9 cellular contexts compared by ENCODE assay signal in the genomic region with DNA sequence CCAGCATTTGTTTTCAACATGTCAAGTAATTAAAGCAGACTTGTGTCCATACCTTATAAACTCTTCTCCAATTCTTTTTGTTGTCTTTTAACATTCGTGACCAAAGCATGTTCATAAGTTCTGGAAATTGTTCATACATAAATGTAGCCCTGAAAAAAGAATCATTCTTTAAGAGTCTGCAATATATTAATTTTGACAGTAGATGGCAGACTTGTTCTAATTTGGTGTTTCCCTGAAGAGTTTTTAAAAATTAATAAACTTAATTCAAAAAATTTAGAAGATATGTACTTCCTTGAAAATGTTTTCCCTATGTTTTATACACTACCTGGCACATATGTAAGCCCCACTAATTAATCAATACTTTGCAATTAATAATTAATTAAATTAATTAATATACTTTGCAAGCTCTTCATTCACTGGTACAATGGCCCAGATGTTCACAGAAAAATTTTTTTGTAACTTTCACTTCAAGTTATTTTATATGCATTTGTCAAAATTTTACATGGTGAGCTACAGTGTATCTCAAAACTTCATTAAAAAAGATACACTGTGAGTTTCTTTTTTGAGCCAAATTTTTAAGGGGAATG. TPM values are rescaled to one million over a fixed set of nuclear protein-coding genes. Genes with fewer than 3 reads are reported as not detected.
DNase-seq lines count a peak whose midpoint lies in the region; ATAC-seq and TF ChIP-seq lines count a peak whose summit lies in the region.
"Had no signal": no experiment of that assay in that cellular context is flagged by ENCODE, and none has a peak within 500 bp of the region (broad histone marks: within the 10 kb centered on the region; RNA-seq: fewer than 3 reads in every experiment).

No MANE protein-coding gene starts in this region.

- H3K27me3 Mint-ChIP-seq in T-helper 17 cell, result no peaks in the 10 kb centered on the region

- no peak overlapping the region for H2AFZ ChIP-seq in neuronal stem cell (ENCODE audit: low read length)

- no peak overlapping the region for H2BK120ac ChIP-seq in neuronal stem cell (ENCODE audit: low read depth, low read length)

- H3K27me3 ChIP-seq in GM06990 (replicated peaks; ENCODE audit: control insufficient read depth, insufficient read depth, low read length), result no peaks in the 10 kb centered on the region
- no peaks in the 10 kb centered on the region for H3K27me3 ChIP-seq in neuronal stem cell (ENCODE audit: control insufficient read depth in 3 of 3, insufficient read depth in 3 of 3, low read depth in 1 of 3, low read length in 3 of 3)

- H3K4me3 Mint-ChIP-seq in T-helper 17 cell, result no peak overlapping the region

- H3K79me1 ChIP-seq in neuronal stem cell (ENCODE audit: low read depth, low read length), result no peaks in the 10 kb centered on the region

- H3K4me1 ChIP-seq in neuronal stem cell (ENCODE audit: control insufficient read depth in 2 of 2, insufficient read depth in 1 of 2, low read depth in 1 of 2, low read length in 2 of 2), result peaks cover 2 to 6% of the 10 kb centered on the region in 2 donors

- H4K91ac ChIP-seq in neuronal stem cell (ENCODE audit: low read depth, low read length, poor library complexity), result no peak overlapping the region

- ATAC-seq in T-helper 17 cell (peak; percentile 56), GM21576 (IDR thresholded peaks at IDR 0.05; ENCODE audit: unreplicated experiment) (no peak)

- peaks cover 17% of the 10 kb centered on the region for H3K4me1 Mint-ChIP-seq in T-helper 17 cell

- no peak overlapping the region for H2BK15ac ChIP-seq in neuronal stem cell (ENCODE audit: low read length)

- no peak overlapping the region for H3K18ac ChIP-seq in neuronal stem cell (ENCODE audit: low read length)

- WGBS in neuronal stem cell (ENCODE audit: extremely low coverage in 2 of 2, insufficient read length in 2 of 2, insufficient replicate concordance in 1 of 2), 2 donors, result no CpG with 5 or more reads among the region's 1 CpG

- peak; percentile 38 for TF ChIP-seq CTCF in GM06990 (IDR thresholded peaks at IDR 0.05; ENCODE audit: insufficient read depth, low read length, poor library complexity, severe bottlenecking)

- no peak overlapping the region for H3K27ac Mint-ChIP-seq in T-helper 17 cell

- DNase-seq in ACHN, result peak; percentile 20
- DNase-seq in GM06990 (ENCODE audit: extremely low read depth, insufficient read length), result no peak
- DNase-seq in T-helper 17 cell, result no peak
- peak; percentile 27 for DNase-seq in left kidney (ENCODE audit: low read depth, low spot score)
- no peak for DNase-seq in stimulated activated naive CD4-positive, alpha-beta T cell treated with Interleukin-2 at 50 U/mL for 16 hours (lab: John Stamatoyannopoulos, UW)
- no peak for DNase-seq in GM19238 (ENCODE audit: insufficient read length, low spot score)
- DNase-seq in neuronal stem cell (ENCODE audit: low spot score), result no peak
- DNase-seq: activated CD4-positive, alpha-beta T cell treated with anti-CD3 and anti-CD28 coated beads for 4 hours had no signal

- H3K9me3 ChIP-seq in T-helper 17 cell (ENCODE audit: control insufficient read depth, low read length, poor library complexity, severe bottlenecking), result no peaks in the 10 kb centered on the region
- no peaks in the 10 kb centered on the region for H3K9me3 ChIP-seq in neuronal stem cell (replicated peaks in 1 of 2; ENCODE audit: control insufficient read depth in 2 of 2, insufficient read depth in 1 of 2, low read depth in 1 of 2, low read length in 2 of 2)

- no peak overlapping the region for H2BK12ac ChIP-seq in neuronal stem cell (ENCODE audit: low read length)

- no peak overlapping the region for H3K27ac ChIP-seq in neuronal stem cell (replicated peaks; ENCODE audit: low read length)

- H3K9ac ChIP-seq in neuronal stem cell (ENCODE audit: low read depth, low read length, poor library complexity), result no peak overlapping the region

- no peak overlapping the region for H3K4me3 ChIP-seq in GM06990 (replicated peaks; ENCODE audit: low read depth, low read length)
- H3K4me3 ChIP-seq in neuronal stem cell (ENCODE audit: low read length in 2 of 2), result no peak overlapping the region

- in situ Hi-C loops in ACHN (cut with HindIII; ENCODE audit: low pct_ligation_motif_present, low pct_unique_long_range_greater_than_20kb, low sequenced_read_pairs), result no loop called here

- H2BK5ac ChIP-seq in neuronal stem cell (ENCODE audit: low read length), result no peak overlapping the region

- no peak overlapping the region for H3K23ac ChIP-seq in neuronal stem cell (ENCODE audit: low read depth, low read length, poor library complexity)

- H2AK5ac ChIP-seq in neuronal stem cell (ENCODE audit: low read depth, low read length), result no peak overlapping the region

- H3K4ac ChIP-seq in neuronal stem cell (ENCODE audit: low read length), result no peak overlapping the region

- H3K36me3 Mint-ChIP-seq in T-helper 17 cell (ENCODE audit: low read depth), result peaks cover 2% of the 10 kb centered on the region

- H3K4me2 ChIP-seq in neuronal stem cell (ENCODE audit: insufficient read depth, low read length, poor library complexity, severe bottlenecking), result no peak overlapping the region

- H3K14ac ChIP-seq in neuronal stem cell (ENCODE audit: low read length), result no peak overlapping the region

- no peaks in the 10 kb centered on the region; the same call in 1 of the 2 replicates for H3K36me3 ChIP-seq in GM06990 (ENCODE audit: control insufficient read depth, insufficient read depth, low read length)
- H3K36me3 ChIP-seq in neuronal stem cell (replicated peaks in 1 of 2; ENCODE audit: control insufficient read depth in 2 of 2, insufficient read depth in 2 of 2, low read length in 2 of 2), result peaks cover 6 to 49% of the 10 kb centered on the region in 2 donors

- H4K8ac ChIP-seq in neuronal stem cell (ENCODE audit: low read depth, low read length), result no peak overlapping the region

RNA-seq across cellular contexts. Expression of a gene that starts 42.2 kb away (rescaled TPM):
- total RNA-seq in T-helper 17 cell, result 100 to 1,000 TPM in 1 of 2 donors, 10 to 100 TPM in 1; 92.7 to 102 TPM
- polyA plus RNA-seq in neuronal stem cell (2013, experiment 1 of 2), result 45.1 TPM
- 44.1 TPM for polyA plus RNA-seq in neuronal stem cell (2013, experiment 2 of 2)

Comparison
In these comparisons a context has a peak if more than half of its experiments do, and no peak if none do; other contexts are left out.
1. DNase-seq: peak in ACHN (single experiment) and left kidney (single experiment); none in GM06990 (single experiment), T-helper 17 cell (0 of 3), stimulated activated naive CD4-positive, alpha-beta T cell treated with Interleukin-2 at 50 U/mL for 16 hours (single experiment), GM19238 (single experiment) and neuronal stem cell (single experiment).